In the genomic region with DNA sequence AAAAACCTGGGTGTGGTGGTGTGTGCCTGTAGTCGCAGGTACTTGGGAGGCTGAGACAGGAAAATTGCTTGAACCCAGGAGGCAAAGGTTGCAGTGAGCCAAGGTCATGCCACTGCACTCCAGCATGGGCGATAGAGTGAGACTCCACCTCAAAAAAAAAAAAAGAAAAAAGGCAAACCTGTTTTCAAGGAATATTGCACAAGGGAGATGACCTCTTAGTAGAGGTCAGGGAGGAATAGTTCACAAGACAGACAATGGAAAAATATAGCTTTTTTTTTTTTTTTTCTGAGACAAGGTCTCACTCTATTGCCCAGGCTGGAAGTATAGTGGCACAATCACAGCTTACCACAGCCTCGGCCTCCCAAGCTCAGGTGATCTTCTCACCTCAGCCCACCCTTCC, we compare ENCODE assay signal across 28 cellular contexts.
"Had no signal": no experiment of that assay in that cellular context is flagged by ENCODE, and none has a peak within 500 bp of the region (broad histone marks: within the 10 kb centered on the region; RNA-seq: fewer than 3 reads in every experiment).

No MANE protein-coding gene starts in this region.

- H3K4me3 ChIP-seq: colonic mucosa, coronary artery, dorsolateral prefrontal cortex, esophagus muscularis mucosa, esophagus squamous epithelium, gastrocnemius medialis, gastroesophageal sphincter, heart left ventricle, heart right ventricle had no signal

- ATAC-seq: effector memory CD8-positive, alpha-beta T cell; esophagus mucosa; foreskin keratinocyte; gastrocnemius medialis; gastroesophageal sphincter; heart left ventricle; heart right ventricle had no signal

- H3K36me3 ChIP-seq: colonic mucosa, esophagus muscularis mucosa, esophagus squamous epithelium, gastrocnemius medialis, gastroesophageal sphincter, heart left ventricle, heart right ventricle had no signal

- H3K27ac ChIP-seq: colonic mucosa, coronary artery, dorsolateral prefrontal cortex, epithelial cell of prostate, esophagus muscularis mucosa, esophagus squamous epithelium, foreskin keratinocyte, gastrocnemius medialis, gastroesophageal sphincter, heart left ventricle, heart right ventricle had no signal

- FAIRE-seq: colon, endometrium, endothelial cell of umbilical vein, frontal cortex had no signal

- H3K9me3 ChIP-seq: colonic mucosa, esophagus muscularis mucosa, esophagus squamous epithelium, gastrocnemius medialis, gastroesophageal sphincter, heart left ventricle, heart right ventricle had no signal

- DNase-seq: colonic mucosa; cortex of kidney; dermis blood vessel endothelial cell; dorsolateral prefrontal cortex; effector CD4-positive, alpha-beta T cell; effector CD8-positive, alpha-beta T cell; effector memory CD4-positive, alpha-beta T cell; effector memory CD8-positive, alpha-beta T cell; endodermal cell; erythroblast; esophagus squamous epithelium; foreskin fibroblast; foreskin keratinocyte; foreskin melanocyte; gastrocnemius medialis; glutamatergic neuron; head of caudate nucleus; heart left ventricle; heart right ventricle had no signal

- H3K27me3 ChIP-seq: colonic mucosa, esophagus muscularis mucosa, esophagus squamous epithelium, foreskin keratinocyte, gastrocnemius medialis, gastroesophageal sphincter, heart left ventricle, heart right ventricle had no signal

- H3K4me1 ChIP-seq: colonic mucosa, esophagus squamous epithelium, gastrocnemius medialis, heart left ventricle had no signal
